9 cellular contexts compared by ENCODE assay signal in the genomic region with DNA sequence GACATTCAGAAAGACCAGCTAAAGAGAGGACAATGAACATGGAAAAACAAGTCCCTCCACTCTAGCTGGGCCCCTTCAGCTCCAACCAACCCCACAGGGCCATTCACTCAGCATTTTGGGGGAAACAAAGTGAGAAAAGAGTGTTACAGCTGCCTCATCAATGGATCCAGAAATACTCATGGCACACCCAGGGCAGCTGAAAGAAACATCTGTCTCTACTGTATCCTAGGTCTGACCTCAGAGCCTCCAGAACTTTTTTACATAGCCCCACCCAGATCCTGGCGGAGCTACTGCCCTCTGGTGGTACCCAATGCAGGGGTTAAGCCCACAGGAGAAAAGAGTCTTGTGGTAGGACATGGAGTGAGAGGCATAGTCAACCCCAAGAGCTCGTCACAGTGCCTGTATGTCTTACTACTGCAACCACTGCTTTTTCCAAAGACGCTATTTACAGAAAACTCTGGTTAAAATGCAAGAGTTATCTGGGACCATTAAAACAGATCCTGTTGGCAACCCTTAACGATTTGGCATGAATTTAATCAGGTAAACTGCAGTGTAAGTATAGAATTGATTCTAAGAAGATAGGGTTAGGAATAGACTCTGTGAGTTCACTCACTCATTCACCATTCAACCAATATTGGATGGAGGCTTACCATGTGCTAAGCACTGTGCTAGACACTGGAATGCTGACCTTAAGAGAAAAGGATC. TPM values are rescaled to one million over a fixed set of nuclear protein-coding genes. Genes with fewer than 3 reads are reported as not detected.
A peak's percentile ranks its signal among the peaks of the same experiment; 100 is the strongest.
DNase-seq lines count a peak whose midpoint lies in the region; TF ChIP-seq lines count a peak whose summit lies in the region.
"Had no signal": no experiment of that assay in that cellular context is flagged by ENCODE, and none has a peak within 500 bp of the region (broad histone marks: within the 10 kb centered on the region; RNA-seq: fewer than 3 reads in every experiment).

No MANE protein-coding gene starts in this region.

- no peaks in the 10 kb centered on the region for H3K9me3 Mint-ChIP-seq in dendritic cell treated with granulocyte-macrophage colony-stimulating factor and Interleukin-4, amounts not matched to agents 40 ng/mL and 50 ng/mL, for 4 days
- no peaks in the 10 kb centered on the region for H3K9me3 Mint-ChIP-seq in progenitor cell of endocrine pancreas (ENCODE audit: low read depth)

- H3K27me3 Mint-ChIP-seq in dendritic cell treated with granulocyte-macrophage colony-stimulating factor and Interleukin-4, amounts not matched to agents 40 ng/mL and 50 ng/mL, for 4 days = no peaks in the 10 kb centered on the region
- H3K27me3 Mint-ChIP-seq in progenitor cell of endocrine pancreas = no peaks in the 10 kb centered on the region

- no peaks in the 10 kb centered on the region for H3K36me3 Mint-ChIP-seq in dendritic cell treated with granulocyte-macrophage colony-stimulating factor and Interleukin-4, amounts not matched to agents 40 ng/mL and 50 ng/mL, for 4 days (ENCODE audit: low read depth)
- H3K36me3 Mint-ChIP-seq in progenitor cell of endocrine pancreas (ENCODE audit: insufficient read depth) = peaks cover 5% of the 10 kb centered on the region

- peaks cover 35% of the 10 kb centered on the region for H3K4me1 Mint-ChIP-seq in dendritic cell treated with granulocyte-macrophage colony-stimulating factor and Interleukin-4, amounts not matched to agents 40 ng/mL and 50 ng/mL, for 4 days (ENCODE audit: low read depth)
- peaks cover 10% of the 10 kb centered on the region for H3K4me1 Mint-ChIP-seq in progenitor cell of endocrine pancreas (ENCODE audit: low read depth)

- H3K27ac Mint-ChIP-seq in dendritic cell treated with granulocyte-macrophage colony-stimulating factor and Interleukin-4, amounts not matched to agents 40 ng/mL and 50 ng/mL, for 4 days = peak overlapping the region; percentile 54
- H3K27ac Mint-ChIP-seq in progenitor cell of endocrine pancreas = peak overlapping the region; percentile 33

- H3K4me3 Mint-ChIP-seq in dendritic cell treated with granulocyte-macrophage colony-stimulating factor and Interleukin-4, amounts not matched to agents 40 ng/mL and 50 ng/mL, for 4 days = no peak overlapping the region
- H3K4me3 Mint-ChIP-seq in progenitor cell of endocrine pancreas (ENCODE audit: low read depth) = no peak overlapping the region

- intact Hi-C loops in dendritic cell treated with granulocyte-macrophage colony-stimulating factor and Interleukin-4, amounts not matched to agents 40 ng/mL and 50 ng/mL, for 4 days (cut with micrococcal nuclease) = loop anchor here (1.0 kb wide), 1 partner anchor 25 kb away; no protein-coding TSS in a partner anchor

- peak; percentile 55 for TF ChIP-seq CTCF in progenitor cell of endocrine pancreas (IDR thresholded peaks at IDR 0.05; ENCODE audit: unreplicated experiment)

- peak; percentile 42 for DNase-seq in DMS 273 treated with DMSO at 0.1 percent for 48 hours (lab: John Stamatoyannopoulos, UW)
- DNase-seq in HT-29 (ENCODE audit: low spot score) = peak; percentile 87
- DNase-seq in SKM-1 (lab: John Stamatoyannopoulos, UW; ENCODE audit: unreplicated experiment) = peak; percentile 35
- DNase-seq in progenitor cell of endocrine pancreas (ENCODE audit: low spot score, unreplicated experiment) = no peak
- DNase-seq in NCI-H2107 treated with DMSO at 0.1 percent for 48 hours (lab: John Stamatoyannopoulos, UW; ENCODE audit: unreplicated experiment) = no peak
- no peak for DNase-seq in NCI-H446 treated with DMSO at 0.1 percent for 48 hours (lab: John Stamatoyannopoulos, UW)
- DNase-seq in NCI-H1092 (lab: John Stamatoyannopoulos, UW) = no peak

RNA-seq across cellular contexts. Expression of gene FAM83C, which starts 37.4 kb away (rescaled TPM):
- 0.37 and 0.81 TPM in 2 replicates for total RNA-seq in HT-29 (2014; rRNA removed; shearing (Covaris generic))
- not detected in 2 replicates for total RNA-seq in progenitor cell of endocrine pancreas
- total RNA-seq: T-helper 1 cell treated with Interleukin-12 subunit alpha and Interleukin-12 subunit beta and Interleukin-4 antibody, amounts not matched to agents 30 ng/mL and 1 ng/mL, for 36 hours had no signal

RNA-seq across cellular contexts. Expression of gene EIF6, which starts 45.0 kb away (rescaled TPM):
- total RNA-seq in HT-29 (2014; rRNA removed; shearing (Covaris generic)) = 508 and 511 TPM in 2 replicates
- 108 and 109 TPM in 2 replicates for total RNA-seq in progenitor cell of endocrine pancreas

RNA-seq across cellular contexts. Expression of gene MMP24OS, which starts 51.7 kb away (rescaled TPM):
- total RNA-seq in HT-29 (2014; rRNA removed; shearing (Covaris generic)) = 31.6 and 40.1 TPM in 2 replicates
- 55.6 and 59.1 TPM in 2 replicates for total RNA-seq in progenitor cell of endocrine pancreas

Comparison
In these comparisons a context has a peak if more than half of its experiments do, and no peak if none do; other contexts are left out.
1. DNase-seq: peak in DMS 273 treated with DMSO at 0.1 percent for 48 hours (single experiment), HT-29 (single experiment) and SKM-1 (single experiment); none in progenitor cell of endocrine pancreas (single experiment), NCI-H2107 treated with DMSO at 0.1 percent for 48 hours (single experiment), NCI-H446 treated with DMSO at 0.1 percent for 48 hours (single experiment) and NCI-H1092 (single experiment).